In genomic region chr7:64914557-64914956, GRCh38 we compare ENCODE assay signal across 28 cellular contexts.
"Had no signal": no experiment of that assay in that cellular context is flagged by ENCODE, and none has a peak within 500 bp of the region (broad histone marks: within the 10 kb centered on the region; RNA-seq: fewer than 3 reads in every experiment).

No MANE protein-coding gene starts in this region.

- H2AFZ ChIP-seq: neural progenitor cell had no signal

- H3K9ac ChIP-seq: neural progenitor cell had no signal

- H3K4me3 ChIP-seq: coronary artery, mucosa of descending colon, neural progenitor cell, prostate gland, right atrium auricular region, smooth muscle cell, stomach, tibial artery, upper lobe of left lung had no signal

- H3K27me3 ChIP-seq: neural progenitor cell, right atrium auricular region, stomach, tibial artery, upper lobe of left lung had no signal

- H3K4me2 ChIP-seq: neural progenitor cell, smooth muscle cell had no signal

- H3K4me1 Mint-ChIP-seq: mesothelial cell of epicardium, neural progenitor cell had no signal

- H3K4me3 Mint-ChIP-seq: immature natural killer cell; mesothelial cell of epicardium; natural killer cell treated with Interleukin-12 subunit alpha and Interleukin-12 subunit beta and Interleukin-15 and Interleukin-18, amount 100 ng/mL, for 72 hours; neural progenitor cell had no signal

- FAIRE-seq: endometrium, frontal cortex, keratinocyte, urothelium cell line had no signal

- H3K27ac ChIP-seq: coronary artery, neural progenitor cell, prostate gland, right atrium auricular region, stomach, tibial artery, upper lobe of left lung had no signal

- DNase-seq: dermis blood vessel endothelial cell; effector memory CD4-positive, alpha-beta T cell; hypothalamus; immature natural killer cell; mesenchymal stem cell; mucosa of descending colon; naive B cell; stimulated activated CD4-positive, alpha-beta T cell treated with anti-CD3 and anti-CD28 coated beads, Interleukin-12 subunit alpha, Interleukin-12 subunit beta, amount 100 ng/mL, for 4 hours; stimulated activated CD4-positive, alpha-beta T cell treated with anti-CD3 and anti-CD28 coated beads, Interleukin-1b, Interleukin-23, amount 100 ng/mL, for 48 hours; stimulated activated CD4-positive, alpha-beta T cell treated with anti-CD3 and anti-CD28 coated beads, Interleukin-4, amount 100 ng/mL, for 1 hour; stimulated activated CD8-positive, alpha-beta memory T cell treated with anti-CD3 and anti-CD28 coated beads, Interleukin-4, amount 100 ng/mL, for 48 hours; stimulated activated naive CD4-positive, alpha-beta T cell treated with Interleukin-2 at 50 U/mL for 16 hours; stomach; tibial artery; upper lobe of left lung had no signal

- H3K27me3 Mint-ChIP-seq: naive B cell; natural killer cell treated with Interleukin-12 subunit alpha and Interleukin-12 subunit beta and Interleukin-15 and Interleukin-18, amount 100 ng/mL, for 72 hours had no signal

- ATAC-seq: left lobe of liver; mucosa of descending colon; natural killer cell treated with Interleukin-12 subunit alpha and Interleukin-12 subunit beta and Interleukin-15 and Interleukin-18, amount 100 ng/mL, for 72 hours; sciatic nerve had no signal

- H3K9me3 ChIP-seq: prostate gland, right atrium auricular region, tibial artery had no signal

- H3K27ac Mint-ChIP-seq: immature natural killer cell; mesothelial cell of epicardium; natural killer cell treated with Interleukin-12 subunit alpha and Interleukin-12 subunit beta and Interleukin-15 and Interleukin-18, amount 100 ng/mL, for 72 hours; neural progenitor cell had no signal

- H3K36me3 ChIP-seq: prostate gland, right atrium auricular region had no signal

- H3K4me1 ChIP-seq: neural progenitor cell, prostate gland, right atrium auricular region, stomach, tibial artery, upper lobe of left lung had no signal

- H3K9me3 Mint-ChIP-seq: natural killer cell treated with Interleukin-12 subunit alpha and Interleukin-12 subunit beta and Interleukin-15 and Interleukin-18, amount 100 ng/mL, for 72 hours had no signal
